8 cellular contexts compared by ENCODE assay signal in genomic region chr13:48976677-48977625, GRCh38. TPM values are rescaled to one million over a fixed set of nuclear protein-coding genes. Genes with fewer than 3 reads are reported as not detected.
A peak's percentile ranks its signal among the peaks of the same experiment; 100 is the strongest.
DNase-seq lines count a peak whose midpoint lies in the region; ATAC-seq and TF ChIP-seq lines count a peak whose summit lies in the region.

No MANE protein-coding gene starts in this region.

- no peaks in the 10 kb centered on the region for H3K9me3 ChIP-seq in thoracic aorta

- in situ Hi-C loops in GM13977 (cut with MboI; ENCODE audit: low pct_unique_long_range_greater_than_20kb, low sequenced_read_pairs, unreplicated experiment): no loop called here

- intact Hi-C loops in lower leg skin (cut with DNase I; ENCODE audit: low total_unique reads): no loop called here

- ATAC-seq in HG02642 (IDR thresholded peaks at IDR 0.05; ENCODE audit: poor library complexity, unreplicated experiment) (peak; percentile 17), thoracic aorta (ENCODE audit: insufficient number of reproducible peaks, low FRiP score, low read depth) (no peak)

- TF ChIP-seq CTCF in lower leg skin (IDR thresholded peaks at IDR 0.05) (no peak), thoracic aorta (IDR thresholded peaks at IDR 0.05) (no peak), GM13977 (IDR thresholded peaks at IDR 0.05; ENCODE audit: extremely low read depth, insufficient read depth, missing control alignments) (no peak)

- H3K36me3 ChIP-seq in thoracic aorta: no peaks in the 10 kb centered on the region

- no peaks in the 10 kb centered on the region for H3K27me3 ChIP-seq in thoracic aorta (replicated peaks; ENCODE audit: insufficient read depth)

- peak overlapping the region; percentile 98 for H3K27ac ChIP-seq in thoracic aorta

- peak; percentile 68 for DNase-seq in activated CD4-positive, alpha-beta T cell treated with anti-CD3 and anti-CD28 coated beads for 48 hours
- no peak for DNase-seq in activated CD4-positive, alpha-beta T cell treated with anti-CD3 and anti-CD28 coated beads for 1 hour
- DNase-seq in NCI-H748 treated with DMSO at 0.1 percent for 48 hours (lab: John Stamatoyannopoulos, UW): peak; percentile 61
- DNase-seq in cerebellum (ENCODE audit: low spot score): peak; percentile 61
- DNase-seq in lower leg skin (ENCODE audit: low spot score in 2 of 2): peak in 1 of 2 donors; percentile 44
- no peak for DNase-seq in thoracic aorta (ENCODE audit: low spot score)
- DNase-seq in GM13977 (ENCODE audit: low spot score): no peak

- no peak for TF ChIP-seq POLR2A in lower leg skin (IDR thresholded peaks at IDR 0.05)

- peak overlapping the region; percentile 76 for H3K4me3 ChIP-seq in lower leg skin (ENCODE audit: low read depth, poor library complexity, severe bottlenecking)
- H3K4me3 ChIP-seq in thoracic aorta: peak overlapping the region; percentile 98

- 3% methylated on average over 30 of the region's 30 CpGs for WGBS in lower leg skin, 2 donors

- H3K4me1 ChIP-seq in thoracic aorta (ENCODE audit: control insufficient read depth in 1 of 2, low read depth in 2 of 2): peaks cover 29 to 55% of the 10 kb centered on the region in 2 donors

RNA-seq across cellular contexts. Expression of gene FNDC3A, which starts 1.2 kb away (rescaled TPM):
- 79.8 TPM for total RNA-seq in cerebellum
- 10 to 100 TPM; 11.4 to 25.5 (median 15.5) TPM for total RNA-seq in lower leg skin
- total RNA-seq in thoracic aorta: 10 to 100 TPM; 48.2 to 86.3 TPM

Comparison
In these comparisons a context has a peak if more than half of its experiments do, and no peak if none do; other contexts are left out.
1. DNase-seq: peak in activated CD4-positive, alpha-beta T cell treated with anti-CD3 and anti-CD28 coated beads for 48 hours (single experiment), NCI-H748 treated with DMSO at 0.1 percent for 48 hours (single experiment) and cerebellum (single experiment); none in activated CD4-positive, alpha-beta T cell treated with anti-CD3 and anti-CD28 coated beads for 1 hour (single experiment), thoracic aorta (single experiment) and GM13977 (single experiment).